ENCODE assay signal across 7 cellular contexts in genomic region chr5:104551628-104552027, GRCh38.
"Had no signal": no experiment of that assay in that cellular context is flagged by ENCODE, and none has a peak within 500 bp of the region (broad histone marks: within the 10 kb centered on the region; RNA-seq: fewer than 3 reads in every experiment).

No MANE protein-coding gene starts in this region.

- H3K4me3 ChIP-seq: GM23338 had no signal

- H3K9ac ChIP-seq: KMS-11 had no signal

- DNase-seq: H9, HCEC 1CT, HFFc6, IMR-90, KBM-7 had no signal

- H3K4me3 Mint-ChIP-seq: GM23338, H9, HFFc6 had no signal

- H3K4me2 ChIP-seq: GM23338, KMS-11 had no signal

- H3K27ac ChIP-seq: KMS-11 had no signal

- H3K27ac Mint-ChIP-seq: GM23338, H9, HFFc6 had no signal

- ATAC-seq: GM23338 had no signal

- H2AFZ ChIP-seq: GM23338 had no signal
